In genomic region chr16:3264137-3265036, GRCh38 we compare ENCODE assay signal across 9 cellular contexts. TPM values are rescaled to one million over a fixed set of nuclear protein-coding genes. Genes with fewer than 3 reads are reported as not detected.
DNase-seq lines count a peak whose midpoint lies in the region; ATAC-seq lines count a peak whose summit lies in the region.
"Had no signal": no experiment of that assay in that cellular context is flagged by ENCODE, and none has a peak within 500 bp of the region (broad histone marks: within the 10 kb centered on the region; RNA-seq: fewer than 3 reads in every experiment).

No MANE protein-coding gene starts in this region.

- peak; percentile 65 for ATAC-seq in GM19025 (IDR thresholded peaks at IDR 0.05; ENCODE audit: low read depth, unreplicated experiment)
- peak; percentile 77 for ATAC-seq in HG03354 (IDR thresholded peaks at IDR 0.05; ENCODE audit: poor library complexity, severe bottlenecking, unreplicated experiment)

- DNase-seq in AG20443 (ENCODE audit: low spot score) = peak; percentile 97
- peak; percentile 94 to 99 for DNase-seq in NCI-H446 (lab: John Stamatoyannopoulos, UW)
- DNase-seq in activated CD4-positive, CD25-positive, alpha-beta regulatory T cell treated with anti-CD3 and anti-CD28 coated beads, Interleukin-2, amount 50 U/mL, for 72 hours = peak; percentile 97
- DNase-seq in cerebellum (ENCODE audit: low spot score) = peak; percentile 98
- DNase-seq in kidney glomerular epithelial cell (lab: John Stamatoyannopoulos, UW) = peak; percentile 94
- peak; percentile 91 to 95 for DNase-seq in stimulated activated CD4-positive, alpha-beta T cell treated with anti-CD3 and anti-CD28 coated beads, Interleukin-1b, Interleukin-23, amount 100 ng/mL, for 1 hour (ENCODE audit: low read depth in 2 of 2)

RNA-seq across cellular contexts. Expression of gene MEFV, which starts 8.0 kb away (rescaled TPM):
- total RNA-seq in cerebellum = 0.27 TPM
- total RNA-seq: glomerular endothelial cell had no signal

RNA-seq across cellular contexts. Expression of gene ZNF263, which starts 18.9 kb away (rescaled TPM):
- total RNA-seq in cerebellum = 34.7 TPM

RNA-seq across cellular contexts. Expression of gene ZNF200, which starts 29.4 kb away (rescaled TPM):
- total RNA-seq in cerebellum = 12.7 TPM

RNA-seq across cellular contexts. Expression of gene TIGD7, which starts 40.8 kb away (rescaled TPM):
- 17.0 TPM for total RNA-seq in cerebellum

RNA-seq across cellular contexts. Expression of gene ZNF75A, which starts 40.9 kb away (rescaled TPM):
- 49.1 TPM for total RNA-seq in cerebellum

Comparison
In these comparisons a context has a peak if more than half of its experiments do, and no peak if none do; other contexts are left out.
1. Peak in every context shown above with its lines: DNase-seq and ATAC-seq.